ENCODE assay signal across 2 cellular contexts in genomic region chr4:23022032-23022431, GRCh38.
TF ChIP-seq lines count a peak whose summit lies in the region.

No MANE protein-coding gene starts in this region.

TF ChIP-seq in IMR-90, 13 proteins besides CTCF, POLR2A, EP300 and RAD21:
- TF ChIP-seq MXI1 (IDR thresholded peaks at IDR 0.05; ENCODE audit: borderline replicate concordance, low read depth, low read length) (no peak), USF2 (IDR thresholded peaks at IDR 0.05; ENCODE audit: low read depth, low read length) (no peak)

TF ChIP-seq in H1, 55 proteins besides CTCF, POLR2A, EP300 and RAD21:
- TF ChIP-seq TAF7 (optimal IDR thresholded peaks at IDR 0.05; ENCODE audit: borderline replicate concordance, low read depth, low read length) (no peak), YY1 (IDR thresholded peaks at IDR 0.05; ENCODE audit: low read depth, low read length) (no peak), SAP30 (IDR thresholded peaks at IDR 0.05; ENCODE audit: insufficient read depth, insufficient replicate concordance, low read length) (no peak), HDAC6 (IDR thresholded peaks at IDR 0.05; ENCODE audit: low read depth, low read length) (no peak), SRF (IDR thresholded peaks at IDR 0.05; ENCODE audit: low read depth, low read length) (no peak), POLR2AphosphoS5 (IDR thresholded peaks at IDR 0.05; ENCODE audit: low read depth, low read length) (no peak), CBX5 (IDR thresholded peaks at IDR 0.05; ENCODE audit: low read depth, low read length) (no peak), BACH1 (IDR thresholded peaks at IDR 0.05; ENCODE audit: low read length) (no peak), CHD2 (IDR thresholded peaks at IDR 0.05; ENCODE audit: low read length) (no peak), BRCA1 (IDR thresholded peaks at IDR 0.05; ENCODE audit: low read depth, low read length) (no peak), FOSL1 (IDR thresholded peaks at IDR 0.05; ENCODE audit: insufficient read depth, low read depth, low read length) (no peak), ASH2L (IDR thresholded peaks at IDR 0.05; ENCODE audit: low read length) (no peak), KDM5A (IDR thresholded peaks at IDR 0.05; ENCODE audit: low read length) (no peak), CBX8 (IDR thresholded peaks at IDR 0.05; ENCODE audit: borderline replicate concordance, low read depth, low read length) (no peak), CHD1 (IDR thresholded peaks at IDR 0.05; ENCODE audit: low read depth, low read length) (no peak), POU5F1 (IDR thresholded peaks at IDR 0.05; ENCODE audit: low read depth, low read length) (no peak), PHF8 (conservative IDR thresholded peaks at IDR 0.05; ENCODE audit: low read depth, low read length) (no peak), MAFK (IDR thresholded peaks at IDR 0.05; ENCODE audit: low read depth, low read length) (no peak), TEAD4 (IDR thresholded peaks at IDR 0.05; ENCODE audit: low read depth, low read length) (no peak)
